14 cellular contexts compared by ENCODE assay signal in the genomic region with DNA sequence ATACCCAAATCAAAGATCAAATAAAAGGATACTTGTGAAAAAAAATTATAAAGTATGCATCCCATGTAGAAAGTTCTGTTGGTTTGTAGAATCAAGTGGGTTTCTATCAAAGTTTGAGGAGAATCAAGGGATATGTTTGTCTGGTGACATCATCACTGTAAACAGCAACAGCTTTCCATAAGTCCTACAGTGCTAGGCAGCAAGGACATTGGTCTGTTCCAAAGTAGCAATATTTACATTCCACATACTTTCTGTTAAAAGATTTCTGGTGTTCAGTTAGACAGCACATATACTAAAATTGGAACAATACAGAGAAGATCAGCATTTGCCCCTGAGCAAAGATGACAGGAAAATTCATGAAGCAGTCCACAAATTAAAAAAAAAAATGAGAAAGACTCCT.
DNase-seq lines count a peak whose midpoint lies in the region.
"Had no signal": no experiment of that assay in that cellular context is flagged by ENCODE, and none has a peak within 500 bp of the region (broad histone marks: within the 10 kb centered on the region; RNA-seq: fewer than 3 reads in every experiment).

No MANE protein-coding gene starts in this region.

- no peaks in the 10 kb centered on the region for H3K27me3 ChIP-seq in mesenchymal stem cell (ENCODE audit: control insufficient read depth in 1 of 2, insufficient read depth in 1 of 2, low read length in 2 of 2)
- H3K27me3 ChIP-seq: BLaER1 had no signal

- H3K4ac ChIP-seq in mesenchymal stem cell (ENCODE audit: low read depth in 1 of 2, low read length in 2 of 2): no peak overlapping the region

- H2BK15ac ChIP-seq in mesenchymal stem cell (ENCODE audit: low read depth, poor library complexity, severe bottlenecking): no peak overlapping the region

- H3K9ac ChIP-seq in mesenchymal stem cell (ENCODE audit: low read length): no peak overlapping the region
- H3K9ac ChIP-seq: BLaER1 had no signal

- intact Hi-C loops in head of caudate nucleus (cut with DNase I): no loop called here

- no peak overlapping the region for H3K27ac ChIP-seq in mesenchymal stem cell (ENCODE audit: low read length, poor library complexity, severe bottlenecking)
- no peak overlapping the region for H3K27ac ChIP-seq in caudate nucleus (ENCODE audit: low read depth, low read length)
- H3K27ac ChIP-seq: BLaER1 had no signal

- H3K14ac ChIP-seq in mesenchymal stem cell (ENCODE audit: low read length in 2 of 2): no peak overlapping the region

- H2BK5ac ChIP-seq in mesenchymal stem cell (ENCODE audit: low read depth, low read length, poor library complexity, severe bottlenecking): no peak overlapping the region

- no peak overlapping the region for H3K4me3 ChIP-seq in mesenchymal stem cell (ENCODE audit: insufficient read depth in 1 of 2, low read depth in 1 of 2, low read length in 2 of 2)
- H3K4me3 ChIP-seq: BLaER1 had no signal

- no peak overlapping the region for H3K23ac ChIP-seq in mesenchymal stem cell (ENCODE audit: low read length in 2 of 2)

- H3K79me1 ChIP-seq in mesenchymal stem cell (replicated peaks; ENCODE audit: low read length, poor library complexity, severe bottlenecking): no peaks in the 10 kb centered on the region

- H2AFZ ChIP-seq in mesenchymal stem cell (ENCODE audit: low read depth, low read length): no peak overlapping the region

- no peak overlapping the region for H4K91ac ChIP-seq in mesenchymal stem cell (ENCODE audit: low read length)

- H2BK120ac ChIP-seq in mesenchymal stem cell (ENCODE audit: low read depth, low read length): no peak overlapping the region

- H2BK12ac ChIP-seq in mesenchymal stem cell (ENCODE audit: low read length in 2 of 2): no peak overlapping the region

- H4K8ac ChIP-seq in mesenchymal stem cell (ENCODE audit: low read length): no peak overlapping the region

- H3K4me1 ChIP-seq in mesenchymal stem cell (ENCODE audit: control insufficient read depth, insufficient read depth, low read depth, low read length): no peaks in the 10 kb centered on the region
- H3K4me1 ChIP-seq: BLaER1 had no signal

- in situ Hi-C loops in KBM-7 (cut with MboI; ENCODE audit: low pct_unique_long_range_greater_than_20kb, low sequenced_read_pairs): no loop called here

- DNase-seq in AG08396 (ENCODE audit: low spot score): peak; percentile 28
- DNase-seq in EH (ENCODE audit: low read depth): peak; percentile 28
- DNase-seq in dedifferentiated amniotic fluid mesenchymal stem cell (ENCODE audit: extremely low spot score): peak; percentile 31
- DNase-seq in mesenchymal stem cell: peak; percentile 82
- no peak for DNase-seq in head of caudate nucleus
- DNase-seq in caudate nucleus (lab: John Stamatoyannopoulos, UW): no peak
- no peak for DNase-seq in KBM-7
- DNase-seq: AML-193; CD8-positive, alpha-beta memory T cell; DMS79; EL; GOT3; H9 had no signal

- no peak overlapping the region for H3K18ac ChIP-seq in mesenchymal stem cell (ENCODE audit: low read depth in 1 of 2, low read length in 2 of 2)

- H2AK5ac ChIP-seq in mesenchymal stem cell (ENCODE audit: low read length, severe bottlenecking): no peak overlapping the region

- H3K9me3 ChIP-seq in mesenchymal stem cell (ENCODE audit: control insufficient read depth, low read length): no peaks in the 10 kb centered on the region
- H3K9me3 ChIP-seq: BLaER1 had no signal

- no peak overlapping the region for H3K4me2 ChIP-seq in mesenchymal stem cell (ENCODE audit: low read length, poor library complexity, severe bottlenecking)
- H3K4me2 ChIP-seq: BLaER1 had no signal

- no peaks in the 10 kb centered on the region for H3K36me3 ChIP-seq in mesenchymal stem cell (ENCODE audit: control insufficient read depth in 1 of 2, insufficient read depth in 2 of 2, low read depth in 1 of 2, low read length in 2 of 2)
- H3K36me3 ChIP-seq: BLaER1 had no signal

Comparison
In these comparisons a context has a peak if more than half of its experiments do, and no peak if none do; other contexts are left out.
1. DNase-seq: peak in AG08396 (single experiment), EH (single experiment), dedifferentiated amniotic fluid mesenchymal stem cell (single experiment) and mesenchymal stem cell (single experiment); none in head of caudate nucleus (0 of 42), caudate nucleus (0 of 61) and KBM-7 (single experiment).